23 cellular contexts compared by ENCODE assay signal in genomic region chr5:5198111-5198510, GRCh38. TPM values are rescaled to one million over a fixed set of nuclear protein-coding genes. Genes with fewer than 3 reads are reported as not detected.
DNase-seq lines count a peak whose midpoint lies in the region; TF ChIP-seq lines count a peak whose summit lies in the region.
"Had no signal": no experiment of that assay in that cellular context is flagged by ENCODE, and none has a peak within 500 bp of the region (broad histone marks: within the 10 kb centered on the region; RNA-seq: fewer than 3 reads in every experiment).

No MANE protein-coding gene starts in this region.

- H2AFZ ChIP-seq in hepatocyte = no peak overlapping the region

- intact Hi-C loops in lower leg skin (cut with DNase I; ENCODE audit: low total_unique reads) = no loop called here

- no peaks in the 10 kb centered on the region for H3K9me3 ChIP-seq in hepatocyte (ENCODE audit: low read depth)
- H3K9me3 ChIP-seq: A549, Caco-2 had no signal

- WGBS in hepatocyte (ENCODE audit: low lambda C conversion rate, missing lambda C conversion rate) = 86% methylated on average over 8 of the region's 8 CpGs
- 75 to 85% methylated on average over 8 of the region's 8 CpGs for WGBS in lower leg skin, 2 donors

- DNase-seq in EL (peak; percentile 8), NCI-H226 (peak; percentile 45), astrocyte of the spinal cord (ENCODE audit: low read depth, low spot score) (peak; percentile 29), NCI-H1694 (lab: John Stamatoyannopoulos, UW) (no peak), hepatocyte (ENCODE audit: low spot score) (no peak), lower leg skin (ENCODE audit: low spot score in 2 of 2) (no peak)
- DNase-seq in activated CD4-positive, alpha-beta T cell treated with anti-CD3 and anti-CD28 coated beads, Interleukin-2, amount 50 U/mL, for 48 hours = no peak
- DNase-seq: C1 segment of cervical spinal cord; Caco-2; CD8-positive, alpha-beta T cell; Kasumi-1; MV-4-11; NCI-H1105; NCI-H1436 treated with DMSO at 0.1 percent for 48 hours; NCI-H1930; NCI-H526 treated with DMSO at 0.1 percent for 48 hours; SHP77 had no signal

- no peaks in the 10 kb centered on the region for H3K4me1 ChIP-seq in hepatocyte (ENCODE audit: insufficient read depth)
- H3K4me1 ChIP-seq: A549, Caco-2 had no signal

- no peak overlapping the region for H3K4me2 ChIP-seq in hepatocyte
- H3K4me2 ChIP-seq: A549 had no signal

- no peaks in the 10 kb centered on the region for H3K36me3 ChIP-seq in hepatocyte (replicated peaks; ENCODE audit: insufficient read depth, low read depth)

- TF ChIP-seq CTCF in astrocyte of the spinal cord (IDR thresholded peaks at IDR 0.05; ENCODE audit: low read depth, low read length) (no peak), hepatocyte (IDR thresholded peaks at IDR 0.05; ENCODE audit: poor library complexity) (no peak), lower leg skin (IDR thresholded peaks at IDR 0.05) (no peak)

- H3K9me2 ChIP-seq in hepatocyte (replicated peaks; ENCODE audit: insufficient read depth) = no peaks in the 10 kb centered on the region

- no peaks in the 10 kb centered on the region for H3K27me3 ChIP-seq in hepatocyte

- no peak for TF ChIP-seq POLR2A in lower leg skin (IDR thresholded peaks at IDR 0.05)

- in situ Hi-C loops in astrocyte of the spinal cord (cut with HindIII; ENCODE audit: low sequenced_read_pairs) = no loop called here

- H4K20me1 ChIP-seq in hepatocyte (ENCODE audit: insufficient read depth, poor library complexity, severe bottlenecking) = no peaks in the 10 kb centered on the region

- no peak overlapping the region for H3K27ac ChIP-seq in hepatocyte
- H3K27ac ChIP-seq: A549, RWPE1 had no signal

- no peaks in the 10 kb centered on the region for H3K79me2 ChIP-seq in hepatocyte

- H3K4me3 ChIP-seq in astrocyte of the spinal cord (ENCODE audit: low read depth, low read length) (no peak overlapping the region), hepatocyte (no peak overlapping the region), lower leg skin (ENCODE audit: low read depth, poor library complexity, severe bottlenecking) (no peak overlapping the region)
- H3K4me3 ChIP-seq: A549, K562 had no signal

RNA-seq across cellular contexts. Expression of gene ADAMTS16, which starts 58.0 kb away (rescaled TPM):
- total RNA-seq in hepatocyte = 3.2 and 5.9 TPM in 2 replicates
- polyA plus RNA-seq in hepatocyte = 2.0 and 2.2 TPM in 2 replicates
- under 1 TPM in 1 of 4 donors, not detected in 3; 0.55 TPM for total RNA-seq in lower leg skin
- total RNA-seq: CD8-positive, alpha-beta T cell; K562; MCF 10A; NCI-H460; SK-MEL-5 had no signal
- polyA plus RNA-seq: K562 had no signal

Comparison
In these comparisons a context has a peak if more than half of its experiments do, and no peak if none do; other contexts are left out.
1. DNase-seq: peak in EL (single experiment), NCI-H226 (single experiment) and astrocyte of the spinal cord (single experiment); none in NCI-H1694 (single experiment), hepatocyte (single experiment), activated CD4-positive, alpha-beta T cell treated with anti-CD3 and anti-CD28 coated beads, Interleukin-2, amount 50 U/mL, for 48 hours (0 of 2) and lower leg skin (0 of 2).